Comparison of ENCODE assay signal across 20 cellular contexts in genomic region chr17:57522436-57523005, GRCh38.
DNase-seq lines count a peak whose midpoint lies in the region; ATAC-seq, FAIRE-seq and TF ChIP-seq lines count a peak whose summit lies in the region.
"Had no signal": no experiment of that assay in that cellular context is flagged by ENCODE, and none has a peak within 500 bp of the region (broad histone marks: within the 10 kb centered on the region; RNA-seq: fewer than 3 reads in every experiment).

No MANE protein-coding gene starts in this region.

- H3K4me3 ChIP-seq in A549 (no peak overlapping the region), HCT116 (replicated peaks in 1 of 2; ENCODE audit: low read depth in 1 of 2, low read length in 2 of 2) (no peak overlapping the region), K562 (no peak overlapping the region)
- H3K4me3 ChIP-seq: esophagus muscularis mucosa, stomach, vagina had no signal

- H3K4me1 ChIP-seq in A549 (peaks cover 77% of the 10 kb centered on the region), HCT116 (ENCODE audit: control insufficient read depth in 1 of 2, insufficient read depth in 2 of 2, low read length in 2 of 2) (peaks cover 56 to 65% of the 10 kb centered on the region in 2 experiments), K562 (replicated peaks in 1 of 2; ENCODE audit: control insufficient read depth in 2 of 2, insufficient read depth in 2 of 2, low read length in 2 of 2) (peaks cover 2 to 5% of the 10 kb centered on the region in 2 experiments; a peak in 2 of 5 replicates)

- no peak for FAIRE-seq in A549 (lab: Jason Lieb, UNC)
- FAIRE-seq in K562 (lab: Jason Lieb, UNC) = peak; percentile 29

- H3K9me1 ChIP-seq in K562 (ENCODE audit: control insufficient read depth, insufficient read depth, low read length) = no peaks in the 10 kb centered on the region

- H3K9me2 ChIP-seq in HCT116 (ENCODE audit: insufficient read depth) = no peaks in the 10 kb centered on the region

- in situ Hi-C loops in K562 (cut with MboI) = no loop called here

- H2AFZ ChIP-seq in HCT116 (ENCODE audit: low read depth, low read length, poor library complexity, severe bottlenecking) (no peak overlapping the region), K562 (ENCODE audit: low read depth, low read length) (no peak overlapping the region)

- H3K4me3 Mint-ChIP-seq in nephron progenitor cell = peak overlapping the region; percentile 26
- H3K4me3 Mint-ChIP-seq: activated CD4-positive, alpha-beta memory T cell treated with anti-CD3 and anti-CD28 coated beads, Interleukin-2, amount 10 ng/mL, durations not matched to agents 7 days and 5 days; activated naive CD8-positive, alpha-beta T cell treated with anti-CD3 and anti-CD28 coated beads, Interleukin-2, amount 10 ng/mL, durations not matched to agents 7 days and 5 days; activated T-cell treated with anti-CD3 and anti-CD28 coated beads, Interleukin-2, amount 50 U/mL, for 4 hours had no signal

- H3K9me3 Mint-ChIP-seq in nephron progenitor cell = no peaks in the 10 kb centered on the region
- H3K9me3 Mint-ChIP-seq: activated CD4-positive, alpha-beta memory T cell treated with anti-CD3 and anti-CD28 coated beads, Interleukin-2, amount 10 ng/mL, durations not matched to agents 7 days and 5 days; activated naive CD8-positive, alpha-beta T cell treated with anti-CD3 and anti-CD28 coated beads, Interleukin-2, amount 10 ng/mL, durations not matched to agents 7 days and 5 days; activated T-cell treated with anti-CD3 and anti-CD28 coated beads, Interleukin-2, amount 50 U/mL, for 4 hours had no signal

- H3K27me3 Mint-ChIP-seq in nephron progenitor cell (ENCODE audit: low read depth, poor library complexity) = peaks cover 3% of the 10 kb centered on the region
- H3K27me3 Mint-ChIP-seq: activated CD4-positive, alpha-beta memory T cell treated with anti-CD3 and anti-CD28 coated beads, Interleukin-2, amount 10 ng/mL, durations not matched to agents 7 days and 5 days; activated naive CD8-positive, alpha-beta T cell treated with anti-CD3 and anti-CD28 coated beads, Interleukin-2, amount 10 ng/mL, durations not matched to agents 7 days and 5 days had no signal

- DNase-seq in A549 (ENCODE audit: low read depth in 1 of 2, low spot score in 1 of 2) (no peak), HCT116 (ENCODE audit: low read depth, low spot score) (no peak), K562 (ENCODE audit: extremely low read depth in 1 of 4, low spot score in 3 of 4) (no peak), nephron progenitor cell (no peak), NCI-H748 treated with DMSO at 0.1 percent for 48 hours (lab: John Stamatoyannopoulos, UW) (no peak)
- DNase-seq: activated CD4-positive, alpha-beta memory T cell treated with anti-CD3 and anti-CD28 coated beads, Interleukin-2, amount 10 ng/mL, durations not matched to agents 7 days and 5 days; activated naive CD8-positive, alpha-beta T cell treated with anti-CD3 and anti-CD28 coated beads, Interleukin-2, amount 10 ng/mL, durations not matched to agents 7 days and 5 days; activated T-cell treated with anti-CD3 and anti-CD28 coated beads, Interleukin-2, amount 50 U/mL, for 4 hours; COR-L47; KG1; NCI-H1105; NK-92 treated with Interleukin-12 subunit alpha and Interleukin-12 subunit beta, amount 100 ng/mL, for 24 hours; Right ventricle myocardium superior; stomach had no signal

- H3K27me3 ChIP-seq in HCT116 (ENCODE audit: insufficient read depth, low read length) (no peaks in the 10 kb centered on the region), K562 (ENCODE audit: control insufficient read depth in 2 of 2, insufficient read depth in 2 of 2, low read length in 2 of 2) (no peaks in the 10 kb centered on the region)
- H3K27me3 ChIP-seq: esophagus muscularis mucosa, stomach, vagina had no signal

- peak overlapping the region; percentile 98 for H3K27ac Mint-ChIP-seq in nephron progenitor cell
- H3K27ac Mint-ChIP-seq: activated CD4-positive, alpha-beta memory T cell treated with anti-CD3 and anti-CD28 coated beads, Interleukin-2, amount 10 ng/mL, durations not matched to agents 7 days and 5 days; activated naive CD8-positive, alpha-beta T cell treated with anti-CD3 and anti-CD28 coated beads, Interleukin-2, amount 10 ng/mL, durations not matched to agents 7 days and 5 days had no signal

- intact Hi-C loops in HCT116 (cut with micrococcal nuclease) = no loop called here
- intact Hi-C loops in K562 (cut with micrococcal nuclease) = no loop called here

- TF ChIP-seq EP300 in A549 (IDR thresholded peaks at IDR 0.05) (no peak), K562 (IDR thresholded peaks at IDR 0.05; ENCODE audit: low read length) (no peak)

- POLR2A ChIA-PET in A549 (lab: Yijun Ruan, JAX) = no interaction called here
- POLR2A ChIA-PET in HCT116 (lab: Charles Lee) = no interaction called here
- POLR2A ChIA-PET in K562 (lab: Yijun Ruan, JAX) = interaction anchor here (0.6 to 1.5 kb wide), 5 partner anchors 12 to 166 kb away, joined by 3 to 4 read pairs (median 3); no protein-coding TSS in a partner anchor

- H3K27ac ChIP-seq in A549 = peak overlapping the region; percentile 85 to 92
- H3K27ac ChIP-seq in HCT116 (ENCODE audit: low read depth, low read length) = peak overlapping the region; percentile 0; the same call in 1 of the 2 replicates
- H3K27ac ChIP-seq in K562 (ENCODE audit: extremely low read depth, low read depth, low read length) = no peak overlapping the region
- H3K27ac ChIP-seq: esophagus muscularis mucosa, HL-60, stomach, vagina had no signal

- no peak for TF ChIP-seq RAD21 in A549 (conservative IDR thresholded peaks at IDR 0.05 in 1 of 2, IDR thresholded peaks at IDR 0.05 in 1 of 2)
- no peak for TF ChIP-seq RAD21 in HCT116 (IDR thresholded peaks at IDR 0.05; ENCODE audit: low read depth)
- no peak for TF ChIP-seq RAD21 in K562 (CRISPR knock-in tag; conservative IDR thresholded peaks at IDR 0.05 in 1 of 2, IDR thresholded peaks at IDR 0.05 in 1 of 2)

- no peak for TF ChIP-seq POLR2A in A549 (IDR thresholded peaks at IDR 0.05; ENCODE audit: low read length)
- TF ChIP-seq POLR2A in HCT116 (IDR thresholded peaks at IDR 0.05; ENCODE audit: borderline replicate concordance, extremely low read depth, insufficient read depth, insufficient read length) = no peak
- no peak for TF ChIP-seq POLR2A in K562 (conservative IDR thresholded peaks at IDR 0.05)

- H3K79me2 ChIP-seq in HCT116 (ENCODE audit: insufficient read depth, low read length) (peaks cover 5% of the 10 kb centered on the region; the same call in 1 of the 2 replicates), K562 (ENCODE audit: control insufficient read depth, insufficient read depth, low read length) (no peaks in the 10 kb centered on the region)

- H3K9me3 ChIP-seq in A549 (0 out of 3 replicates have a peak, but pooled peaks cover 3% of the 10 kb centered on the region), HCT116 (ENCODE audit: control insufficient read depth in 1 of 2, insufficient read depth in 1 of 2, low read depth in 1 of 2, low read length in 2 of 2) (no peaks in the 10 kb centered on the region), K562 (replicated peaks; ENCODE audit: control insufficient read depth, insufficient read depth, low read depth, low read length) (no peaks in the 10 kb centered on the region)
- H3K9me3 ChIP-seq: esophagus muscularis mucosa, stomach, vagina had no signal

- H3K9ac ChIP-seq in HCT116 (ENCODE audit: low read length) (no peak overlapping the region), K562 (ENCODE audit: insufficient read depth in 1 of 2, low read depth in 2 of 2, low read length in 2 of 2) (no peak overlapping the region)

- TF ChIP-seq CTCF in A549 (IDR thresholded peaks at IDR 0.05) (no peak), HCT116 (IDR thresholded peaks at IDR 0.05 in 2 of 3, conservative IDR thresholded peaks at IDR 0.05 in 1 of 3; ENCODE audit: borderline replicate concordance in 1 of 3, insufficient read depth in 1 of 3, low read depth in 2 of 3, low read length in 2 of 3) (no peak), K562 (IDR thresholded peaks at IDR 0.05 in 2 of 3, conservative IDR thresholded peaks at IDR 0.05 in 1 of 3; ENCODE audit: insufficient read depth in 2 of 3, low read depth in 1 of 3, low read length in 3 of 3) (no peak), nephron progenitor cell (IDR thresholded peaks at IDR 0.05) (no peak)

- H3K36me3 ChIP-seq in HCT116 (ENCODE audit: control insufficient read depth in 1 of 2, insufficient read depth in 2 of 2, low read length in 2 of 2) = no peaks in the 10 kb centered on the region
- H3K36me3 ChIP-seq in K562 (ENCODE audit: control insufficient read depth, insufficient read depth, low read length) = no peaks in the 10 kb centered on the region
- H3K36me3 ChIP-seq: esophagus muscularis mucosa, stomach, vagina had no signal

- H3K4me2 ChIP-seq in A549 = no peak overlapping the region
- no peak overlapping the region for H3K4me2 ChIP-seq in HCT116 (ENCODE audit: low read length)
- H3K4me2 ChIP-seq in K562 (ENCODE audit: insufficient read depth, low read length) = no peak overlapping the region

- CTCF ChIA-PET in A549 (lab: Yijun Ruan, JAX) = interaction anchor here (0.6 to 2.4 kb wide), 9 partner anchors 8 to 311 kb away, joined by 3 to 12 read pairs (median 3); no protein-coding TSS in a partner anchor
- CTCF ChIA-PET in HCT116 (lab: Charles Lee) = interaction anchor here (3.1 kb wide), 1 partner anchor 9 kb away, joined by 8 read pairs; no protein-coding TSS in a partner anchor
- CTCF ChIA-PET in K562 (lab: Yijun Ruan, JAX; ENCODE audit: low intra/inter-chr PET ratio) = no interaction called here

- 96% methylated on average over 5 of the region's 5 CpGs for WGBS in A549 (ENCODE audit: missing lambda C conversion rate)
- 76% methylated on average over 5 of the region's 5 CpGs for WGBS in K562 (ENCODE audit: insufficient coverage, low coverage, missing lambda C conversion rate)

- peaks cover 23% of the 10 kb centered on the region for H3K4me1 Mint-ChIP-seq in nephron progenitor cell

- no TSS peak for BruUV-seq in HCT116 (replicated peaks; lab: Mats Ljungman, UMichigan)
- no TSS peak for BruUV-seq in K562 (replicated peaks; lab: Mats Ljungman, UMichigan)

- peaks cover 11% of the 10 kb centered on the region for H3K36me3 Mint-ChIP-seq in nephron progenitor cell (ENCODE audit: low read depth)

- H4K20me1 ChIP-seq in HCT116 (ENCODE audit: insufficient read depth) (no peaks in the 10 kb centered on the region), K562 (replicated peaks; ENCODE audit: control insufficient read depth, insufficient read depth, low read length) (peaks cover 11% of the 10 kb centered on the region; the same call in 1 of the 2 replicates)

- no peak for ATAC-seq in A549
- ATAC-seq in HCT116 = no peak
- no peak for ATAC-seq in K562
- no peak for ATAC-seq in GM18520 (IDR thresholded peaks at IDR 0.05; ENCODE audit: unreplicated experiment)
- ATAC-seq in GM19395 (IDR thresholded peaks at IDR 0.05; ENCODE audit: unreplicated experiment) = no peak
- no peak for ATAC-seq in HG02763 (IDR thresholded peaks at IDR 0.05; ENCODE audit: unreplicated experiment)
- ATAC-seq: activated T-cell treated with anti-CD3 and anti-CD28 coated beads, Interleukin-2, amount 50 U/mL, for 4 hours had no signal

- RAD21 ChIA-PET in HCT116 (lab: Charles Lee; ENCODE audit: low non-redundant PET in 1 of 2, low total read pairs in 2 of 2, uncharacterized antibody in 2 of 2, unreplicated experiment in 2 of 2) = no interaction called here

TF ChIP-seq in A549, 52 proteins besides CTCF, POLR2A, EP300 and RAD21 (continues in another document):
- TF ChIP-seq ZNF302 (CRISPR knock-in tag; IDR thresholded peaks at IDR 0.05) = no peak

TF ChIP-seq in K562, 482 proteins besides CTCF, POLR2A, EP300 and RAD21 (continues in another document):
- TF ChIP-seq SMARCA4 (IDR thresholded peaks at IDR 0.05) = no peak
